ENCODE assay signal across 1 cellular context in the genomic region with DNA sequence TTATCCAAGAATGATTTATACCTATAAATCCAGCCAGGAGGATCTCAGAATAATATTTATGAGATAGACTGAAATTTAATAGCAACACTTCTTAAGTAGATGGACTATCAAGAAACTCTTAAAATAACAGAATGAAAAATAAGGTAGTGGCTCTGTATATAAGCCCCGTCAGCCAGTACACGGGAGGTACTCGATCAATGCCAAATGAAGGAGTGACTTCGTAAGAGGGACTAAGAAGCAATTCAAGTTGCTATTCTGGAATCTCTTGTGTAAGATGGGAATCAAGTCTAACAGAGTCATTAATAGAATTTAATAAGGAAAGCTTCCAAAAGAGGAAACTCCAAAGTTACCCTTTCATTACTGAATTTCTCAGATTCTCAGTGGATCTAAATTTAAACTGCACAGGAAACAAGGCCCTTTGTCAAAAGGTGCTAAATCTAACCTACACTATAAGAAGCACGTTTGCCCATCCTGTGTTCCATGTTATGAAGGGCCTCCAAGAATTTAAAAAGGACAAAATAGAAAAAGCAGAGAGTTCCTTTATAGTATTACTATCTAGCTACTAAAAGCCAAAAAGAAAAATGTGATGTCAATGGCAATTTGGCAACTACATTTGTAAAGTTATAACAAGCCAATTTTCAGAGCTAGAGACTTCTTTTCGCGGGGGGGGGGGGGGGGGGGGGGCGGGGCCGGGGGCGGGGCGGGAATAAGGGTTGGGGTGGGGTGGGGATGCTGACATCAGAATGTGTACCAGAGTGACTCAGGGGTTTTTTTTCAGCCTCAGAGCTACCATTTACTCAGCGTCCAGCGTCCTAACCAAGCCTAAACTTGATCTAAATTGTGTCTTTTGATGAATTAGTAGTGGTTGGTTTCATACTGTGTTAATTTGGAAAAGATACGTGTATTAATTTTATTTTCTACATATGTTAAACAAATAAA.
TF ChIP-seq lines count a peak whose summit lies in the region.

No MANE protein-coding gene starts in this region.

TF ChIP-seq in K562, 482 proteins besides CTCF, POLR2A, EP300 and RAD21 (continued from another document):
- TF ChIP-seq RREB1 (CRISPR knock-in tag; IDR thresholded peaks at IDR 0.05): no peak
- TF ChIP-seq VEZF1 (CRISPR knock-in tag; IDR thresholded peaks at IDR 0.05): peak; percentile 90
- TF ChIP-seq, protein P1, sequence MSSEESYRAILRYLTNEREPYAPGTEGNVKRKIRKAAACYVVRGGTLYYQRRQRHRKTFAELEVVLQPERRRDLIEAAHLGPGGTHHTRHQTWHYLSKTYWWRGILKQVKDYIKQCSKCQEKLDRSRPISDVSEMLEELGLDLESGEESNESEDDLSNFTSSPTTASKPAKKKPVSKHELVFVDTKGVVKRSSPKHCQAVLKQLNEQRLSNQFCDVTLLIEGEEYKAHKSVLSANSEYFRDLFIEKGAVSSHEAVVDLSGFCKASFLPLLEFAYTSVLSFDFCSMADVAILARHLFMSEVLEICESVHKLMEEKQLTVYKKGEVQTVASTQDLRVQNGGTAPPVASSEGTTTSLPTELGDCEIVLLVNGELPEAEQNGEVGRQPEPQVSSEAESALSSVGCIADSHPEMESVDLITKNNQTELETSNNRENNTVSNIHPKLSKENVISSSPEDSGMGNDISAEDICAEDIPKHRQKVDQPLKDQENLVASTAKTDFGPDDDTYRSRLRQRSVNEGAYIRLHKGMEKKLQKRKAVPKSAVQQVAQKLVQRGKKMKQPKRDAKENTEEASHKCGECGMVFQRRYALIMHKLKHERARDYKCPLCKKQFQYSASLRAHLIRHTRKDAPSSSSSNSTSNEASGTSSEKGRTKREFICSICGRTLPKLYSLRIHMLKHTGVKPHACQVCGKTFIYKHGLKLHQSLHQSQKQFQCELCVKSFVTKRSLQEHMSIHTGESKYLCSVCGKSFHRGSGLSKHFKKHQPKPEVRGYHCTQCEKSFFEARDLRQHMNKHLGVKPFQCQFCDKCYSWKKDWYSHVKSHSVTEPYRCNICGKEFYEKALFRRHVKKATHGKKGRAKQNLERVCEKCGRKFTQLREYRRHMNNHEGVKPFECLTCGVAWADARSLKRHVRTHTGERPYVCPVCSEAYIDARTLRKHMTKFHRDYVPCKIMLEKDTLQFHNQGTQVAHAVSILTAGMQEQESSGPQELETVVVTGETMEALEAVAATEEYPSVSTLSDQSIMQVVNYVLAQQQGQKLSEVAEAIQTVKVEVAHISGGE (CRISPR knock-in tag; IDR thresholded peaks at IDR 0.05): no peak
- TF ChIP-seq MAFG (tag; conservative IDR thresholded peaks at IDR 0.05): peak; percentile 73
- peak; percentile 81 for TF ChIP-seq C11orf30 (IDR thresholded peaks at IDR 0.05; ENCODE audit: low read depth)
- TF ChIP-seq HCFC1 (IDR thresholded peaks at IDR 0.05; ENCODE audit: low read depth, low read length): no peak
- TF ChIP-seq, protein P2, sequence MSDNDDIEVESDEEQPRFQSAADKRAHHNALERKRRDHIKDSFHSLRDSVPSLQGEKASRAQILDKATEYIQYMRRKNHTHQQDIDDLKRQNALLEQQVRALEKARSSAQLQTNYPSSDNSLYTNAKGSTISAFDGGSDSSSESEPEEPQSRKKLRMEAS (CRISPR knock-in tag; IDR thresholded peaks at IDR 0.05): no peak
- peak; percentile 56; the same call in 1 of the 2 replicates for TF ChIP-seq MAFF (IDR thresholded peaks at IDR 0.05; ENCODE audit: low read length)
- peak; percentile 81 for TF ChIP-seq ZNF316 (IDR thresholded peaks at IDR 0.05)
- no peak for TF ChIP-seq THRAP3 (IDR thresholded peaks at IDR 0.05; ENCODE audit: borderline replicate concordance)
- peak; percentile 44 for TF ChIP-seq MEIS2 (IDR thresholded peaks at IDR 0.05; ENCODE audit: partially characterized antibody)
- TF ChIP-seq GATA2 (CRISPR knock-in tag; IDR thresholded peaks at IDR 0.05): no peak
- no peak for TF ChIP-seq ZNF551 (CRISPR knock-in tag; IDR thresholded peaks at IDR 0.05)
- no peak for TF ChIP-seq GTF2A2 (tag; IDR thresholded peaks at IDR 0.05)
- no peak for TF ChIP-seq ZNF436 (CRISPR knock-in tag; IDR thresholded peaks at IDR 0.05)
- TF ChIP-seq SLC30A9 (CRISPR knock-in tag; IDR thresholded peaks at IDR 0.05): no peak
- no peak for TF ChIP-seq ZNF232 (CRISPR knock-in tag; IDR thresholded peaks at IDR 0.05)
- no peak for TF ChIP-seq POLR2H (tag; IDR thresholded peaks at IDR 0.05; ENCODE audit: low read depth)
- no peak for TF ChIP-seq PML (IDR thresholded peaks at IDR 0.05; ENCODE audit: low read length)
- no peak for TF ChIP-seq THAP7 (CRISPR knock-in tag; IDR thresholded peaks at IDR 0.05)
- peak; percentile 74 for TF ChIP-seq MAFK (IDR thresholded peaks at IDR 0.05; ENCODE audit: low read length)
- no peak for TF ChIP-seq FOXM1 (IDR thresholded peaks at IDR 0.05; ENCODE audit: low read depth)
- no peak for TF ChIP-seq FOXM1 (CRISPR knock-in tag; IDR thresholded peaks at IDR 0.05; ENCODE audit: low read depth)
- no peak for TF ChIP-seq CHD1 (IDR thresholded peaks at IDR 0.05; ENCODE audit: low read length)
- TF ChIP-seq ZNF384 (IDR thresholded peaks at IDR 0.05; ENCODE audit: low read depth, low read length): peak; percentile 60
- no peak for TF ChIP-seq MYNN (IDR thresholded peaks at IDR 0.05)
- no peak for TF ChIP-seq MYNN (CRISPR knock-in tag; IDR thresholded peaks at IDR 0.05)
- TF ChIP-seq, protein P3, sequence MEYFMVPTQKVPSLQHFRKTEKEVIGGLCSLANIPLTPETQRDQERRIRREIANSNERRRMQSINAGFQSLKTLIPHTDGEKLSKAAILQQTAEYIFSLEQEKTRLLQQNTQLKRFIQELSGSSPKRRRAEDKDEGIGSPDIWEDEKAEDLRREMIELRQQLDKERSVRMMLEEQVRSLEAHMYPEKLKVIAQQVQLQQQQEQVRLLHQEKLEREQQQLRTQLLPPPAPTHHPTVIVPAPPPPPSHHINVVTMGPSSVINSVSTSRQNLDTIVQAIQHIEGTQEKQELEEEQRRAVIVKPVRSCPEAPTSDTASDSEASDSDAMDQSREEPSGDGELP (CRISPR knock-in tag; IDR thresholded peaks at IDR 0.05; ENCODE audit: borderline replicate concordance): no peak
- TF ChIP-seq YY1 (IDR thresholded peaks at IDR 0.05; ENCODE audit: borderline replicate concordance in 1 of 3, control insufficient read depth in 1 of 3, extremely low read depth in 1 of 3, insufficient read depth in 3 of 3, insufficient read length in 1 of 3, insufficient replicate concordance in 2 of 3, low read depth in 1 of 3, low read length in 2 of 3): no peak
- TF ChIP-seq ZNF354B (CRISPR knock-in tag; IDR thresholded peaks at IDR 0.05): no peak
- TF ChIP-seq STAT5A (IDR thresholded peaks at IDR 0.05; ENCODE audit: borderline replicate concordance, low read length): no peak
- TF ChIP-seq MBD2 (IDR thresholded peaks at IDR 0.05; ENCODE audit: borderline replicate concordance, low read depth): no peak
- TF ChIP-seq ZSCAN29 (IDR thresholded peaks at IDR 0.05): no peak
- TF ChIP-seq JUND (IDR thresholded peaks at IDR 0.05; ENCODE audit: borderline replicate concordance, low read depth, low read length): peak; percentile 75
- peak; percentile 61; the same call in 1 of the 3 replicates for TF ChIP-seq JUND (tag; IDR thresholded peaks at IDR 0.05; ENCODE audit: borderline replicate concordance, low read depth, low read length)
- TF ChIP-seq FIP1L1 (IDR thresholded peaks at IDR 0.05; ENCODE audit: low read depth, low read length, poor library complexity, severe bottlenecking): no peak
- TF ChIP-seq MEF2D (tag; conservative IDR thresholded peaks at IDR 0.05; ENCODE audit: low read depth): no peak
- TF ChIP-seq PCBP1 (IDR thresholded peaks at IDR 0.05; ENCODE audit: low read depth, low read length, poor library complexity, severe bottlenecking): peak; percentile 56
- TF ChIP-seq RUNX1 (IDR thresholded peaks at IDR 0.05; ENCODE audit: low read depth): no peak
- TF ChIP-seq HNRNPL (IDR thresholded peaks at IDR 0.05; ENCODE audit: low read depth, low read length): no peak
- TF ChIP-seq RAD51 (IDR thresholded peaks at IDR 0.05; ENCODE audit: borderline replicate concordance, low read depth): peak; percentile 26; the same call in 1 of the 2 replicates
- TF ChIP-seq, protein P4, sequence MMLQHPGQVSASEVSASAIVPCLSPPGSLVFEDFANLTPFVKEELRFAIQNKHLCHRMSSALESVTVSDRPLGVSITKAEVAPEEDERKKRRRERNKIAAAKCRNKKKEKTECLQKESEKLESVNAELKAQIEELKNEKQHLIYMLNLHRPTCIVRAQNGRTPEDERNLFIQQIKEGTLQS (IDR thresholded peaks at IDR 0.05): 0 out of 2 replicates have a peak, but pooled peaks have one; percentile 14
- TF ChIP-seq, protein P4 (CRISPR knock-in tag; conservative IDR thresholded peaks at IDR 0.05): no peak
- no peak for TF ChIP-seq RBBP5 (IDR thresholded peaks at IDR 0.05; ENCODE audit: borderline replicate concordance, insufficient read depth, low read length, poor library complexity, severe bottlenecking)
